In the genomic region with DNA sequence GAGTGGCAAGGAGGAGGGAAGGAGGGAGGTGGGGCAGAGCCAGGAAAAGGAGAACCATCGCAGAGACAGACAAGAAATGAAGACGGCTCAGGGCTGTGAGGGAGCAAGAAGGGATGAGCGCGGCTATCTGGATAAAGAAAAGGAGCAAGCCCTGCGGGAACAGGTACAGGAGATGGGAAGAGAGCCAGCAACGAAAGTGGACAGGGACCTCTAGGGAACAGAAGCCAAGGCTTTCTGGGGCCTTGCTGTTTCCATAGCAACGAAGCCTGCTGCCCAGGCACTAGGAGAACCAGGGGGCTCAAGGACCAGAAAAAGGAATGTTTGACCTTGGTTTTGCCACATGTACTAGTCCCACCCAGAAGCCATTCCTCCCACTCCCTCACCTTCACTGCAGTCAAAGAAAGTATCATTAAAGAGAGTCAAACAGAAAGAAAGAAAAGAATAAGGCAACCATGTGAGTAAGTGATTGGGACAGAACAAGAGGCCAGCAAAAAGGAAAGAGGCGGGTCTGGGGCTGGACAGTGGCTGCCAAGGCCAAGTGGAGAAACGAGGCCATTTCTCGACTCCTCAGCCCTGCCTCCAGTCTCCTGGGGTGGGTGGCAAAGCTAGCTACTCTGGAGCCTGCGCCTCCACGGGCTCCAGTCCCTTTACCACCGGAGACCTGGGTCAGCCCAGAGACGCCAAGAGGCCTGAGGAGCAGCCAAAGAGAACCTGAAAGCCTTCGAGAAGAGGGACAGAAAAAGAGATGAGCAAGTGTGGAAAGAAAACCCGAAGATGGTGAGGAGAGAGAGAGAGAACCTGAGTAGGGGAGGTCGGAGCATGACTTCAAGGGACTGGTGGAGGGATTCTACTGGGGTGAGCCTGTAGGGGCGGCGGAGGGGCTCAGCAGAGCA, we compare ENCODE assay signal across 9 cellular contexts. TPM values are rescaled to one million over a fixed set of nuclear protein-coding genes. Genes with fewer than 3 reads are reported as not detected.
DNase-seq lines count a peak whose midpoint lies in the region; ATAC-seq and TF ChIP-seq lines count a peak whose summit lies in the region.
"Had no signal": no experiment of that assay in that cellular context is flagged by ENCODE, and none has a peak within 500 bp of the region (broad histone marks: within the 10 kb centered on the region; RNA-seq: fewer than 3 reads in every experiment).

No MANE protein-coding gene starts in this region.

- intact Hi-C loops in natural killer cell (cut with micrococcal nuclease): loop anchor here (1.0 kb wide), 1 partner anchor 35 kb away; a partner anchor contains a TSS

- no peak for DNase-seq in natural killer cell treated with Interleukin-12 subunit alpha and Interleukin-12 subunit beta and Interleukin-15 and Interleukin-18, amount 100 ng/mL, for 72 hours (ENCODE audit: low spot score)
- DNase-seq in natural killer cell (no peak), endodermal cell (no peak), nephron progenitor cell (no peak), foreskin fibroblast (no peak)
- DNase-seq in stimulated activated CD4-positive, alpha-beta T cell treated with anti-CD3 and anti-CD28 coated beads, Interleukin-2, amount 100 ng/mL, for 48 hours: no peak

- peaks cover 18 to 22% of the 10 kb centered on the region in 2 donors for H3K27me3 Mint-ChIP-seq in natural killer cell treated with Interleukin-12 subunit alpha and Interleukin-12 subunit beta and Interleukin-15 and Interleukin-18, amount 100 ng/mL, for 72 hours
- H3K27me3 Mint-ChIP-seq in natural killer cell (ENCODE audit: low read depth in 2 of 2) (peaks cover 19 to 30% of the 10 kb centered on the region in 2 donors), endodermal cell (ENCODE audit: insufficient read depth) (peaks cover 62% of the 10 kb centered on the region), nephron progenitor cell (ENCODE audit: low read depth, poor library complexity) (peaks cover 59% of the 10 kb centered on the region)

- H3K4me3 ChIP-seq in endodermal cell (ENCODE audit: low read length) (peak overlapping the region; percentile 87), foreskin fibroblast (ENCODE audit: low read depth in 1 of 2, low read length in 2 of 2) (no peak overlapping the region)

- ATAC-seq in natural killer cell treated with Interleukin-12 subunit alpha and Interleukin-12 subunit beta and Interleukin-15 and Interleukin-18, amount 100 ng/mL, for 72 hours: no peak
- ATAC-seq in natural killer cell: no peak
- ATAC-seq in GM19023 (IDR thresholded peaks at IDR 0.05; ENCODE audit: unreplicated experiment): no peak
- ATAC-seq in GM21825 (IDR thresholded peaks at IDR 0.05; ENCODE audit: unreplicated experiment): no peak

- H3K9ac ChIP-seq in endodermal cell (ENCODE audit: extremely low read depth, low read length, poor library complexity, severe bottlenecking): no peak overlapping the region

- no peaks in the 10 kb centered on the region for H3K36me3 Mint-ChIP-seq in natural killer cell treated with Interleukin-12 subunit alpha and Interleukin-12 subunit beta and Interleukin-15 and Interleukin-18, amount 100 ng/mL, for 72 hours
- no peaks in the 10 kb centered on the region for H3K36me3 Mint-ChIP-seq in natural killer cell
- H3K36me3 Mint-ChIP-seq in endodermal cell (ENCODE audit: low read depth): no peaks in the 10 kb centered on the region
- H3K36me3 Mint-ChIP-seq in nephron progenitor cell (ENCODE audit: low read depth): no peaks in the 10 kb centered on the region
- H3K36me3 Mint-ChIP-seq: CD4-positive, CD25-positive, alpha-beta regulatory T cell had no signal

- H3K27ac Mint-ChIP-seq in natural killer cell treated with Interleukin-12 subunit alpha and Interleukin-12 subunit beta and Interleukin-15 and Interleukin-18, amount 100 ng/mL, for 72 hours: peak overlapping the region in 1 of 2 donors; percentile 16
- no peak overlapping the region for H3K27ac Mint-ChIP-seq in natural killer cell
- H3K27ac Mint-ChIP-seq in endodermal cell: no peak overlapping the region
- peak overlapping the region; percentile 30 for H3K27ac Mint-ChIP-seq in nephron progenitor cell

- H3K4me1 Mint-ChIP-seq in natural killer cell treated with Interleukin-12 subunit alpha and Interleukin-12 subunit beta and Interleukin-15 and Interleukin-18, amount 100 ng/mL, for 72 hours (ENCODE audit: low read depth in 2 of 2): peaks cover 15 to 16% of the 10 kb centered on the region in 2 donors
- H3K4me1 Mint-ChIP-seq in natural killer cell: peaks cover 11 to 25% of the 10 kb centered on the region in 2 donors
- peaks cover 3% of the 10 kb centered on the region for H3K4me1 Mint-ChIP-seq in endodermal cell
- peaks cover 43% of the 10 kb centered on the region for H3K4me1 Mint-ChIP-seq in nephron progenitor cell

- H3K27ac ChIP-seq in endodermal cell (ENCODE audit: low read depth, low read length): peak overlapping the region; percentile 22

- H3K9me3 ChIP-seq in endodermal cell (ENCODE audit: control insufficient read depth, low read length): no peaks in the 10 kb centered on the region

- H3K27me3 ChIP-seq in endodermal cell (ENCODE audit: control insufficient read depth, insufficient read depth, low read length, poor library complexity, severe bottlenecking): peaks cover 18% of the 10 kb centered on the region

- no peaks in the 10 kb centered on the region for H3K9me3 Mint-ChIP-seq in natural killer cell treated with Interleukin-12 subunit alpha and Interleukin-12 subunit beta and Interleukin-15 and Interleukin-18, amount 100 ng/mL, for 72 hours
- H3K9me3 Mint-ChIP-seq in natural killer cell (no peaks in the 10 kb centered on the region), endodermal cell (no peaks in the 10 kb centered on the region), nephron progenitor cell (no peaks in the 10 kb centered on the region)

- H3K4me3 Mint-ChIP-seq in natural killer cell treated with Interleukin-12 subunit alpha and Interleukin-12 subunit beta and Interleukin-15 and Interleukin-18, amount 100 ng/mL, for 72 hours: peak overlapping the region; percentile 25
- H3K4me3 Mint-ChIP-seq in natural killer cell (no peak overlapping the region), endodermal cell (peak overlapping the region; percentile 69), nephron progenitor cell (peak overlapping the region; percentile 83)

- WGBS in endodermal cell (ENCODE audit: insufficient coverage in 1 of 2, insufficient read length in 1 of 2), 2 experiments: 75 to 79% methylated on average over 15 to 19 of the region's 19 CpGs

- TF ChIP-seq CTCF in natural killer cell (IDR thresholded peaks at IDR 0.05) (no peak), endodermal cell (conservative IDR thresholded peaks at IDR 0.05) (no peak), nephron progenitor cell (IDR thresholded peaks at IDR 0.05) (no peak), foreskin fibroblast (IDR thresholded peaks at IDR 0.05; ENCODE audit: low read depth, low read length) (no peak)

- H3K36me3 ChIP-seq in endodermal cell (ENCODE audit: control insufficient read depth, insufficient read depth, low read length): no peaks in the 10 kb centered on the region

- no peaks in the 10 kb centered on the region for H3K4me1 ChIP-seq in endodermal cell (ENCODE audit: control insufficient read depth, insufficient read depth, low read length)

RNA-seq across cellular contexts. Expression of a gene that starts 35.1 kb away (rescaled TPM):
- total RNA-seq in natural killer cell treated with Interleukin-12 subunit alpha and Interleukin-12 subunit beta and Interleukin-15 and Interleukin-18, amount 100 ng/mL, for 72 hours: 1 to 10 TPM in 1 of 2 donors, under 1 TPM in 1; 0.74 to 1.3 TPM
- total RNA-seq in natural killer cell (1 to 10 TPM; 2.9 to 9.6 (median 7.7) TPM), endodermal cell (1 to 10 TPM in 1 of 2 donors, under 1 TPM in 1; 1.00 to 1.5 TPM)
- 26.7 TPM for polyA plus RNA-seq in endodermal cell (2013, experiment 1 of 2)
- 29.3 TPM for polyA plus RNA-seq in endodermal cell (2013, experiment 2 of 2)
- polyA plus RNA-seq: CD4-positive, CD25-positive, alpha-beta regulatory T cell had no signal

RNA-seq across cellular contexts. Expression of a gene that starts 56.1 kb away (rescaled TPM):
- 10 to 100 TPM; 13.6 to 27.7 TPM for total RNA-seq in natural killer cell treated with Interleukin-12 subunit alpha and Interleukin-12 subunit beta and Interleukin-15 and Interleukin-18, amount 100 ng/mL, for 72 hours
- total RNA-seq in natural killer cell (100 to 1,000 TPM; 371 to 417 (median 394) TPM), endodermal cell (1 to 10 TPM in 1 of 2 donors, under 1 TPM in 1; 0.86 to 1.9 TPM)
- 5.0 TPM for polyA plus RNA-seq in endodermal cell (2013, experiment 1 of 2)
- 3.8 TPM for polyA plus RNA-seq in endodermal cell (2013, experiment 2 of 2)

Comparison
In these comparisons a context has a peak if more than half of its experiments do, and no peak if none do; other contexts are left out.
1. RNA of a gene that starts 56.1 kb away (total RNA-seq): 371 to 417 TPM in natural killer cell; 13.6 to 27.7 TPM in natural killer cell treated with Interleukin-12 subunit alpha and Interleukin-12 subunit beta and Interleukin-15 and Interleukin-18, amount 100 ng/mL, for 72 hours and 0.86 to 1.9 TPM in endodermal cell; every median in the first group is over 10 times any median in the second.